Comparison of ENCODE assay signal across 8 cellular contexts in the genomic region with DNA sequence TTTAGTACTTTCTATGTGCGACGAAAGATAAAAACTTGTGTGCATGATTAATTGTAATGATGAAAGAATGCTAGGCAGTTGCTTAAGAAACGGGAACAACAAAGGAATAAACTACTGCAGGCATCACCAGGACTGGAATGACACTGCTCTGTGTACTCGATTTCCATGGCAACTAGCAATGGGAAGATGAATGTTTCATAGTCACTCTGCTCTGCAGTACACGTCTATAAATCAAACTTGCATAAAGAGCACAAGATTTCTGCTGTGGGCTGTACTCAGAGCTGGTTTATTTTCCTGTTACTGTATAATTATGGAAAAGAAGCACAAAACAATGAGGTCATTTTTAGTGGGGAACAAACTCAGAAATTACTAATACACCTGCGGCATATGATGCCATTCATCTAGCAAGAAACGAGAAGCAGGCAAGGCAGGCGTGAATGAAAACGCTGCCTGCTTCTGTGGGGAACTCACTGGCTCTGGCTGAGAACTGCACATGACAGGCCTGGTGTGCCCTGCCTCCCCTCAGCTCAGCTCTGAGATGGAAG. TPM values are rescaled to one million over a fixed set of nuclear protein-coding genes. Genes with fewer than 3 reads are reported as not detected.
A peak's percentile ranks its signal among the peaks of the same experiment; 100 is the strongest.
DNase-seq lines count a peak whose midpoint lies in the region; ATAC-seq lines count a peak whose summit lies in the region.

No MANE protein-coding gene starts in this region.

- H3K4me3 ChIP-seq in skeletal muscle cell (ENCODE audit: low read depth, low read length): no peak overlapping the region

- DNase-seq in HCEC 1CT: peak; percentile 97
- peak; percentile 7 for DNase-seq in SK-N-DZ (ENCODE audit: low spot score)
- DNase-seq in glomerular endothelial cell (ENCODE audit: extremely low read depth, low read depth, low spot score): peak; percentile 87
- DNase-seq in skeletal muscle cell (ENCODE audit: low read depth): peak; percentile 94
- DNase-seq in HK-2 (ENCODE audit: unreplicated experiment): no peak
- DNase-seq in NCI-H187 treated with DMSO at 0.1 percent for 48 hours (lab: John Stamatoyannopoulos, UW): no peak
- DNase-seq in ureter (ENCODE audit: low spot score): no peak

- no peak for ATAC-seq in GM19452 (IDR thresholded peaks at IDR 0.05; ENCODE audit: unreplicated experiment)

RNA-seq across cellular contexts. Expression of a gene that starts 41.8 kb away (rescaled TPM):
- polyA plus RNA-seq in SK-N-DZ (2014; cell fraction: cytosol; rRNA removed): 8.6 and 16.6 TPM in 2 replicates
- polyA plus RNA-seq in SK-N-DZ (2014; cell fraction: nucleus; rRNA removed): 3.4 and 4.6 TPM in 2 replicates
- total RNA-seq in glomerular endothelial cell: 3.9 and 5.7 TPM in 2 replicates
- total RNA-seq in ureter: 7.1 TPM

RNA-seq across cellular contexts. Expression of a gene that starts 43.0 kb away (rescaled TPM):
- 28.3 and 29.0 TPM in 2 replicates for polyA plus RNA-seq in SK-N-DZ (2014; cell fraction: cytosol; rRNA removed)
- 24.5 and 25.1 TPM in 2 replicates for polyA plus RNA-seq in SK-N-DZ (2014; cell fraction: nucleus; rRNA removed)
- total RNA-seq in glomerular endothelial cell (21.8 and 27.8 TPM in 2 replicates), ureter (18.9 TPM)

Comparison
In these comparisons a context has a peak if more than half of its experiments do, and no peak if none do; other contexts are left out.
1. DNase-seq: peak in HCEC 1CT (single experiment), SK-N-DZ (single experiment), glomerular endothelial cell (single experiment) and skeletal muscle cell (single experiment); none in HK-2 (single experiment), NCI-H187 treated with DMSO at 0.1 percent for 48 hours (single experiment) and ureter (single experiment).